14 cellular contexts compared by ENCODE assay signal in genomic region chr14:101318271-101318670, GRCh38.
DNase-seq lines count a peak whose midpoint lies in the region; ATAC-seq and TF ChIP-seq lines count a peak whose summit lies in the region.
"Had no signal": no experiment of that assay in that cellular context is flagged by ENCODE, and none has a peak within 500 bp of the region (broad histone marks: within the 10 kb centered on the region; RNA-seq: fewer than 3 reads in every experiment).

No MANE protein-coding gene starts in this region.

- H3K9ac ChIP-seq in endodermal cell (ENCODE audit: extremely low read depth, low read length, poor library complexity, severe bottlenecking) (no peak overlapping the region), mesendoderm (ENCODE audit: low read length) (no peak overlapping the region)
- H3K9ac ChIP-seq: BLaER1, GM23248 had no signal

- no peak overlapping the region for H3K4me2 ChIP-seq in mesendoderm (ENCODE audit: low read length)
- H3K4me2 ChIP-seq: BLaER1 had no signal

- no peak overlapping the region for H3K4me3 Mint-ChIP-seq in activated naive CD8-positive, alpha-beta T cell treated with anti-CD3 and anti-CD28 coated beads, Interleukin-2, amount 50 U/mL, for 24 hours
- no peak overlapping the region for H3K4me3 Mint-ChIP-seq in activated naive CD8-positive, alpha-beta T cell treated with anti-CD3 and anti-CD28 coated beads for 36 hours
- H3K4me3 Mint-ChIP-seq in endodermal cell (no peak overlapping the region), nephron progenitor cell (no peak overlapping the region)
- H3K4me3 Mint-ChIP-seq: CD8-positive, alpha-beta memory T cell had no signal

- H3K27me3 ChIP-seq in endodermal cell (ENCODE audit: control insufficient read depth, insufficient read depth, low read length, poor library complexity, severe bottlenecking) = no peaks in the 10 kb centered on the region
- no peaks in the 10 kb centered on the region for H3K27me3 ChIP-seq in mesendoderm (ENCODE audit: insufficient read depth, low read length, poor library complexity)
- no peaks in the 10 kb centered on the region for H3K27me3 ChIP-seq in upper lobe of left lung
- H3K27me3 ChIP-seq: BLaER1 had no signal

- DNase-seq in activated naive CD8-positive, alpha-beta T cell treated with anti-CD3 and anti-CD28 coated beads, Interleukin-2, amount 50 U/mL, for 24 hours = no peak
- no peak for DNase-seq in activated naive CD8-positive, alpha-beta T cell treated with anti-CD3 and anti-CD28 coated beads for 36 hours
- DNase-seq in endodermal cell = no peak
- peak; percentile 22 for DNase-seq in mesendoderm
- no peak for DNase-seq in nephron progenitor cell
- DNase-seq in upper lobe of left lung = no peak
- DNase-seq: 8988T; AML-193; CD8-positive, alpha-beta memory T cell; DMS53; GM23248 had no signal

- H3K23ac ChIP-seq in mesendoderm (ENCODE audit: low read length) = no peak overlapping the region

- peak overlapping the region; percentile 33 for H3K27ac Mint-ChIP-seq in activated naive CD8-positive, alpha-beta T cell treated with anti-CD3 and anti-CD28 coated beads, Interleukin-2, amount 50 U/mL, for 24 hours
- no peak overlapping the region for H3K27ac Mint-ChIP-seq in activated naive CD8-positive, alpha-beta T cell treated with anti-CD3 and anti-CD28 coated beads for 36 hours
- H3K27ac Mint-ChIP-seq in endodermal cell = no peak overlapping the region
- H3K27ac Mint-ChIP-seq in nephron progenitor cell = no peak overlapping the region
- H3K27ac Mint-ChIP-seq: CD8-positive, alpha-beta memory T cell had no signal

- peaks cover 1% of the 10 kb centered on the region for H3K36me3 Mint-ChIP-seq in activated naive CD8-positive, alpha-beta T cell treated with anti-CD3 and anti-CD28 coated beads, Interleukin-2, amount 50 U/mL, for 24 hours (ENCODE audit: low read depth)
- peaks cover 3% of the 10 kb centered on the region for H3K36me3 Mint-ChIP-seq in activated naive CD8-positive, alpha-beta T cell treated with anti-CD3 and anti-CD28 coated beads for 36 hours
- H3K36me3 Mint-ChIP-seq in endodermal cell (ENCODE audit: low read depth) (peaks cover 12% of the 10 kb centered on the region), nephron progenitor cell (ENCODE audit: low read depth) (peaks cover 5% of the 10 kb centered on the region)

- H2BK5ac ChIP-seq in mesendoderm (ENCODE audit: low read length) = peak overlapping the region; percentile 25

- WGBS in endodermal cell (ENCODE audit: insufficient coverage in 1 of 2, insufficient read length in 1 of 2), 2 experiments = 87 to 93% methylated on average over 4 to 6 of the region's 6 CpGs
- WGBS in mesendoderm (ENCODE audit: extremely low coverage, insufficient coverage, low lambda C conversion rate) = no CpG with 5 or more reads among the region's 6 CpGs
- WGBS in upper lobe of left lung, 2 donors = 67 to 72% methylated on average over 6 of the region's 6 CpGs

- H4K5ac ChIP-seq in mesendoderm (ENCODE audit: low read length) = peak overlapping the region; percentile 34

- H3K4me1 ChIP-seq in endodermal cell (ENCODE audit: control insufficient read depth, insufficient read depth, low read length) (no peaks in the 10 kb centered on the region), mesendoderm (ENCODE audit: control insufficient read depth, low read depth, low read length) (no peaks in the 10 kb centered on the region), upper lobe of left lung (no peaks in the 10 kb centered on the region)
- H3K4me1 ChIP-seq: BLaER1 had no signal

- no peak overlapping the region for H3K56ac ChIP-seq in mesendoderm (ENCODE audit: low read length)

- H3K36me3 ChIP-seq in endodermal cell (ENCODE audit: control insufficient read depth, insufficient read depth, low read length) (peaks cover 7% of the 10 kb centered on the region), mesendoderm (ENCODE audit: control insufficient read depth, insufficient read depth, low read length) (no peaks in the 10 kb centered on the region), upper lobe of left lung (no peaks in the 10 kb centered on the region)

- H3K18ac ChIP-seq in mesendoderm (ENCODE audit: low read length) = no peak overlapping the region

- H3K27ac ChIP-seq in endodermal cell (ENCODE audit: low read depth, low read length) = no peak overlapping the region
- no peak overlapping the region for H3K27ac ChIP-seq in mesendoderm (ENCODE audit: low read depth, low read length)
- no peak overlapping the region for H3K27ac ChIP-seq in upper lobe of left lung
- H3K27ac ChIP-seq: BLaER1, GM23248 had no signal

- peaks cover 84% of the 10 kb centered on the region for H3K9me3 ChIP-seq in endodermal cell (ENCODE audit: control insufficient read depth, low read length)
- peaks cover 0 to 16% (median 7%) of the 10 kb centered on the region in 4 donors for H3K9me3 ChIP-seq in upper lobe of left lung

- no peak overlapping the region for H3K4ac ChIP-seq in mesendoderm (ENCODE audit: low read depth, low read length)

- H2AK5ac ChIP-seq in mesendoderm (ENCODE audit: low read length) = no peak overlapping the region

- peaks cover 3% of the 10 kb centered on the region for H3K27me3 Mint-ChIP-seq in activated naive CD8-positive, alpha-beta T cell treated with anti-CD3 and anti-CD28 coated beads, Interleukin-2, amount 50 U/mL, for 24 hours
- peaks cover 23% of the 10 kb centered on the region for H3K27me3 Mint-ChIP-seq in activated naive CD8-positive, alpha-beta T cell treated with anti-CD3 and anti-CD28 coated beads for 36 hours
- H3K27me3 Mint-ChIP-seq in endodermal cell (ENCODE audit: insufficient read depth) = peaks cover 6% of the 10 kb centered on the region
- peaks cover 4% of the 10 kb centered on the region for H3K27me3 Mint-ChIP-seq in nephron progenitor cell (ENCODE audit: low read depth, poor library complexity)

- no peaks in the 10 kb centered on the region for H3K79me1 ChIP-seq in mesendoderm (ENCODE audit: low read length)

- H3K4me1 Mint-ChIP-seq in activated naive CD8-positive, alpha-beta T cell treated with anti-CD3 and anti-CD28 coated beads, Interleukin-2, amount 50 U/mL, for 24 hours = no peaks in the 10 kb centered on the region
- no peaks in the 10 kb centered on the region for H3K4me1 Mint-ChIP-seq in activated naive CD8-positive, alpha-beta T cell treated with anti-CD3 and anti-CD28 coated beads for 36 hours
- peaks cover 12% of the 10 kb centered on the region for H3K4me1 Mint-ChIP-seq in endodermal cell
- H3K4me1 Mint-ChIP-seq in nephron progenitor cell = peaks cover 5% of the 10 kb centered on the region
- H3K4me1 Mint-ChIP-seq: CD8-positive, alpha-beta memory T cell had no signal

- no peak overlapping the region for H4K8ac ChIP-seq in mesendoderm (ENCODE audit: low read depth, low read length)

- no peak for TF ChIP-seq CTCF in endodermal cell (conservative IDR thresholded peaks at IDR 0.05)
- TF ChIP-seq CTCF in nephron progenitor cell (IDR thresholded peaks at IDR 0.05) = no peak
- TF ChIP-seq CTCF in upper lobe of left lung (IDR thresholded peaks at IDR 0.05) = no peak

- no peak for TF ChIP-seq POLR2A in upper lobe of left lung (IDR thresholded peaks at IDR 0.05)

- H3K9me3 Mint-ChIP-seq in activated naive CD8-positive, alpha-beta T cell treated with anti-CD3 and anti-CD28 coated beads, Interleukin-2, amount 50 U/mL, for 24 hours = peaks cover 28% of the 10 kb centered on the region
- H3K9me3 Mint-ChIP-seq in activated naive CD8-positive, alpha-beta T cell treated with anti-CD3 and anti-CD28 coated beads for 36 hours = peaks cover 19% of the 10 kb centered on the region
- H3K9me3 Mint-ChIP-seq in endodermal cell (peaks cover 44% of the 10 kb centered on the region), nephron progenitor cell (peaks cover 22% of the 10 kb centered on the region)

- no peak for ATAC-seq in activated naive CD8-positive, alpha-beta T cell treated with anti-CD3 and anti-CD28 coated beads, Interleukin-2, amount 50 U/mL, for 24 hours
- ATAC-seq in upper lobe of left lung (ENCODE audit: low FRiP score in 2 of 2) (no peak), GM21447 (IDR thresholded peaks at IDR 0.05; ENCODE audit: unreplicated experiment) (no peak)
- ATAC-seq: HCT116 had no signal

- no peak overlapping the region for H2BK15ac ChIP-seq in mesendoderm (replicated peaks; ENCODE audit: low read depth)

- no peak overlapping the region for H2BK120ac ChIP-seq in mesendoderm (ENCODE audit: low read depth, low read length)

- no peak for TF ChIP-seq EP300 in upper lobe of left lung (IDR thresholded peaks at IDR 0.05)

- H3K4me3 ChIP-seq in endodermal cell (ENCODE audit: low read length) (peak overlapping the region; percentile 44), mesendoderm (ENCODE audit: low read length) (no peak overlapping the region), upper lobe of left lung (no peak overlapping the region)
- H3K4me3 ChIP-seq: BLaER1, GM23248 had no signal

- H3K79me2 ChIP-seq in mesendoderm (ENCODE audit: control insufficient read depth, insufficient read depth, low read length) = no peaks in the 10 kb centered on the region
